Comparison of ENCODE assay signal across 7 cellular contexts in the genomic region with DNA sequence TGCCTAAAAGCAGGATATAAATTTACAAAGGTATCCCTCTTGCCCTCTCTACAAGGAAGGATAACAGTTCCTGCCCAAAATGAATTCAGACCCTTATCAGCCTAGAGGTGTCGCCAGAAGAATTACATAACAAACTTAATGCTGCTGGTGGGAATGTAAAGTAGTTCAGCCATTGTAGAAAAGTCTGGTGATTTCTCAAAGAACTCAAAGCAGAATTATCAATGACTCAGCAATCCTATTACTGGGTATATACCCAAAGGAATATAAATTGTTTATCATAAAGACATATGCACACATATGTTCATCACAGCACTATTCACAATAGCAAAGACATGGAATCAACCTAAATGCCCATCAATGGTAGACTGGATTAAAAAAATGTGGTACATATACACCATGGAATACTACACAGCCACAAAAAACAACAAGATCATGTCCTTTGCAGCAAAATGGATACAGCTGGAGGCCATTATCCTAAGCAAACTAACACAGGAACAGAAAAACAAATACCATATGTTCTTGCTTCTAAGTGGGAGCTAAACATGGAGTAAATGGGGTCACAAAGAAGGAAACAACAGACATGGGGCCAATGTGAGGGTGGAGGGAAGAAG.
DNase-seq lines count a peak whose midpoint lies in the region; ATAC-seq, FAIRE-seq and TF ChIP-seq lines count a peak whose summit lies in the region.
"Not testable (repeated sequence)": the region's sequence is repeated elsewhere in the genome, so short reads cannot be mapped to it uniquely, and the experiment has no call there.

No MANE protein-coding gene starts in this region.

- not testable (repeated sequence) for H3K9me3 Mint-ChIP-seq in memory B cell; stimulated activated naive B cell treated with anti-CD40 and anti-IgM and Interleukin-4, amounts not matched to agents 10 μg/mL and 1 μg/mL and 100 μg/mL, for 72 hours

- H3K27ac ChIP-seq in A673 (ENCODE audit: low read depth, low read length, poor library complexity, severe bottlenecking); GM12878 (ENCODE audit: control insufficient read depth, insufficient read depth): not testable (repeated sequence)

- DNase-seq in A673 (ENCODE audit: low spot score) (peak; percentile 26), NB4 (ENCODE audit: low read depth) (peak; percentile 13), erythroblast (lab: John Stamatoyannopoulos, UW) (peak; percentile 39 to 46)
- DNase-seq in T-helper 17 cell; GM12878 (ENCODE audit: low read depth, low spot score); memory B cell (ENCODE audit: low spot score in 2 of 2); stimulated activated naive B cell treated with anti-CD40 and anti-IgM and Interleukin-4, amounts not matched to agents 10 μg/mL and 1 μg/mL and 100 μg/mL, for 72 hours: not testable (repeated sequence)

- not testable (repeated sequence) for H2AFZ ChIP-seq in GM12878 (ENCODE audit: control insufficient read depth, low read depth, low read length)

- peak overlapping the region; percentile 8 for H3K27ac Mint-ChIP-seq in T-helper 17 cell
- H3K27ac Mint-ChIP-seq in memory B cell, result peak overlapping the region; percentile 73
- peak overlapping the region; percentile 48 for H3K27ac Mint-ChIP-seq in stimulated activated naive B cell treated with anti-CD40 and anti-IgM and Interleukin-4, amounts not matched to agents 10 μg/mL and 1 μg/mL and 100 μg/mL, for 72 hours

- H3K9me3 ChIP-seq in A673 (ENCODE audit: low read depth, low read length, poor library complexity, severe bottlenecking); T-helper 17 cell (ENCODE audit: control insufficient read depth, low read length, poor library complexity, severe bottlenecking); GM12878 (replicated peaks; ENCODE audit: control insufficient read depth, insufficient read depth, low read length): not testable (repeated sequence)

- H3K36me3 ChIP-seq in A673 (ENCODE audit: insufficient read depth, low read length, poor library complexity, severe bottlenecking), result not testable (repeated sequence)
- H3K36me3 ChIP-seq in GM12878 (ENCODE audit: control insufficient read depth in 2 of 2, insufficient read depth in 2 of 2, low read length in 1 of 2), result peaks cover 1 to 16% of the 10 kb centered on the region in 2 experiments

- 100% methylated on average over 1 of the region's 1 CpG for WGBS in GM12878 (ENCODE audit: insufficient coverage, insufficient replicate concordance, low lambda C conversion rate, missing lambda C conversion rate)

- RAD21 ChIA-PET in GM12878 (lab: Charles Lee; ENCODE audit: unreplicated experiment), result interaction anchor here (2.6 kb wide), 1 partner anchor 67 kb away, joined by 6 read pairs; no protein-coding TSS in a partner anchor

- not testable (repeated sequence) for H3K79me2 ChIP-seq in GM12878 (ENCODE audit: control insufficient read depth, insufficient read depth, low read length)

- not testable (repeated sequence) for H3K36me3 Mint-ChIP-seq in T-helper 17 cell (ENCODE audit: low read depth)
- peaks cover 19% of the 10 kb centered on the region for H3K36me3 Mint-ChIP-seq in memory B cell
- H3K36me3 Mint-ChIP-seq in stimulated activated naive B cell treated with anti-CD40 and anti-IgM and Interleukin-4, amounts not matched to agents 10 μg/mL and 1 μg/mL and 100 μg/mL, for 72 hours, result peaks cover 18 to 48% of the 10 kb centered on the region in 2 donors

- intact Hi-C loops in A673 (cut with micrococcal nuclease; ENCODE audit: unreplicated experiment); GM12878 (cut with micrococcal nuclease; ENCODE audit: unreplicated experiment): not testable (repeated sequence)

- not testable (repeated sequence) for H3K27me3 Mint-ChIP-seq in T-helper 17 cell; memory B cell; stimulated activated naive B cell treated with anti-CD40 and anti-IgM and Interleukin-4, amounts not matched to agents 10 μg/mL and 1 μg/mL and 100 μg/mL, for 72 hours

- not testable (repeated sequence) for TF ChIP-seq POLR2A in NB4 (IDR thresholded peaks at IDR 0.05; ENCODE audit: extremely low read depth, insufficient read length); GM12878 (IDR thresholded peaks at IDR 0.05; ENCODE audit: low read depth, low read length); erythroblast (IDR thresholded peaks at IDR 0.05; ENCODE audit: low read length)

- in situ Hi-C loops in GM12878 (cut with MboI), result not testable (repeated sequence)

- not testable (repeated sequence) for TF ChIP-seq CTCF in A673 (conservative IDR thresholded peaks at IDR 0.05; ENCODE audit: low read depth, low read length); NB4 (IDR thresholded peaks at IDR 0.05; ENCODE audit: low read depth, low read length)
- TF ChIP-seq CTCF in GM12878 (IDR thresholded peaks at IDR 0.05 in 2 of 3, conservative IDR thresholded peaks at IDR 0.05 in 1 of 3; ENCODE audit: control insufficient read depth in 2 of 3, extremely low read depth in 1 of 3, insufficient read depth in 1 of 3, low read depth in 3 of 3, low read length in 3 of 3), result peak in 1 of 3 experiments; percentile 10; a peak in 1 of 6 replicates

- H3K4me1 ChIP-seq in A673 (ENCODE audit: insufficient read depth, low read length, poor library complexity, severe bottlenecking), result peaks cover 40% of the 10 kb centered on the region
- H3K4me1 ChIP-seq in GM12878 (ENCODE audit: control insufficient read depth, insufficient read depth, low read length), result peaks cover 23% of the 10 kb centered on the region

- TF ChIP-seq EP300 in GM12878 (IDR thresholded peaks at IDR 0.05; ENCODE audit: borderline replicate concordance in 1 of 2, control insufficient read depth in 1 of 2, low read depth in 2 of 2, low read length in 2 of 2), result not testable (repeated sequence)

- H3K9ac ChIP-seq in GM12878 (ENCODE audit: control insufficient read depth, insufficient read depth, low read length), result not testable (repeated sequence)

- SMC1A ChIA-PET in GM12878 (lab: Charles Lee; ENCODE audit: uncharacterized antibody, unreplicated experiment), result interaction anchor here (0.8 to 1.4 kb wide), 4 partner anchors 16 to 86 kb away, joined by 3 read pairs; no protein-coding TSS in a partner anchor

- POLR2A ChIA-PET in A673 (lab: Charles Lee; ENCODE audit: low non-redundant PET), result not testable (repeated sequence)
- POLR2A ChIA-PET in GM12878 (lab: Charles Lee), result interaction anchor here (0.6 kb wide), 1 partner anchor 20 kb away, joined by 5 read pairs; no protein-coding TSS in a partner anchor

- CTCF ChIA-PET in A673 (lab: Charles Lee), result not testable (repeated sequence)
- CTCF ChIA-PET in GM12878 (lab: Yijun Ruan, JAX), result interaction anchor here (1.0 to 1.1 kb wide), 2 partner anchors 12 to 40 kb away, joined by 3 read pairs; no protein-coding TSS in a partner anchor

- not testable (repeated sequence) for ATAC-seq in T-helper 17 cell; GM12878; memory B cell (ENCODE audit: low read depth); stimulated activated naive B cell treated with anti-CD40 and anti-IgM and Interleukin-4, amounts not matched to agents 10 μg/mL and 1 μg/mL and 100 μg/mL, for 72 hours (replicated peaks)

- H4K20me1 ChIP-seq in GM12878 (ENCODE audit: control insufficient read depth, insufficient read depth), result not testable (repeated sequence)

- not testable (repeated sequence) for FAIRE-seq in GM12878 (lab: Jason Lieb, UNC)

- H3K4me2 ChIP-seq in GM12878 (ENCODE audit: control insufficient read depth, insufficient read depth), result not testable (repeated sequence)

- not testable (repeated sequence) for H3K4me3 ChIP-seq in A673 (ENCODE audit: low read depth, low read length, poor library complexity, severe bottlenecking); NB4 (ENCODE audit: low read depth, low read length); GM12878

- not testable (repeated sequence) for BruUV-seq in A673 (replicated peaks; lab: Mats Ljungman, UMichigan)
- BruUV-seq in GM12878 (replicated peaks; lab: Mats Ljungman, UMichigan), result TSS peak; percentile 3

- H3K4me3 Mint-ChIP-seq in T-helper 17 cell; memory B cell; stimulated activated naive B cell treated with anti-CD40 and anti-IgM and Interleukin-4, amounts not matched to agents 10 μg/mL and 1 μg/mL and 100 μg/mL, for 72 hours: not testable (repeated sequence)

- TF ChIP-seq RAD21 in GM12878 (IDR thresholded peaks at IDR 0.05; ENCODE audit: insufficient read depth, low read depth, low read length), result not testable (repeated sequence)

- peaks cover 22% of the 10 kb centered on the region for H3K4me1 Mint-ChIP-seq in T-helper 17 cell
- not testable (repeated sequence) for H3K4me1 Mint-ChIP-seq in memory B cell
- H3K4me1 Mint-ChIP-seq in stimulated activated naive B cell treated with anti-CD40 and anti-IgM and Interleukin-4, amounts not matched to agents 10 μg/mL and 1 μg/mL and 100 μg/mL, for 72 hours, result peaks cover 6 to 12% of the 10 kb centered on the region in 2 donors

- H3K27me3 ChIP-seq in A673 (replicated peaks; ENCODE audit: insufficient read depth, low read depth, low read length, poor library complexity); GM12878 (replicated peaks in 1 of 2; ENCODE audit: control insufficient read depth in 2 of 2, insufficient read depth in 2 of 2, low read length in 1 of 2): not testable (repeated sequence)

Comparison
In these comparisons a context has a peak if more than half of its experiments do, and no peak if none do; other contexts are left out.
1. H3K27ac Mint-ChIP-seq: peak in every context shown above with its lines; median percentile 73 in memory B cell; 48 in stimulated activated naive B cell treated with anti-CD40 and anti-IgM and Interleukin-4, amounts not matched to agents 10 μg/mL and 1 μg/mL and 100 μg/mL, for 72 hours; 8 in T-helper 17 cell.